Comparison of ENCODE assay signal across 22 cellular contexts in the genomic region with DNA sequence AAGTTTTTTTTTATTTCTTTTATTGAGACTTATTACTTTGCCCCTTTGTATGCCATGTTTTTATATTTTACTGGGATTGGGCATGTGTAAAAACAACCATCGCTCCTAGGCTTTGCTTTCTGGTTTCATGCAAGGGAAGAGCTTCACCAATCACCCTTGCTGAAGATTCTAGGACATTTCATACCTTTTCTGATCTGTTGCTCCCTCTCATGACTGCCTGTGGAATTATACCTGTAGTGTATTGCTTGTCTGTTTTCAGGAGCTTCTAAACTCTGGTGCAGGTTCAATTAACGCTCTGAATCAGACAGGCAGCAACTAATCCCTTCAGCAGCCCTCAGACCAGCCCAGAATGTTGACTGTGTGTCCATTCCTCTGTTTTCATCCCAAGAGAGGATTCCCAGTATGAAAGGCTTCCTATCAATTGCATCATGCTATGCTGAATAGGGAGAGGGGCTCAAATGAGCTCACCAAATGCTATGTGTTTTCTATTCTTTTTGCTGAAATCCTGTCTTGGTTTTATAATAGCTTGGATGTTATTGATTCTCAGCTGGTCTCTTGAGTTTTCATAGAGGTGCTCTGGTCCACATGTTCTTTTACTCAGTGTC.
"Had no signal": no experiment of that assay in that cellular context is flagged by ENCODE, and none has a peak within 500 bp of the region (broad histone marks: within the 10 kb centered on the region; RNA-seq: fewer than 3 reads in every experiment).

No MANE protein-coding gene starts in this region.

- H3K27ac Mint-ChIP-seq: naive thymus-derived CD8-positive, alpha-beta T cell; nephron progenitor cell; progenitor cell of endocrine pancreas; stimulated activated effector memory CD8-positive, alpha-beta T cell treated with anti-CD3 and anti-CD28 coated beads, Interleukin-12 subunit alpha, Interleukin-12 subunit beta, amount 100 ng/mL, for 72 hours had no signal

- H3K27me3 Mint-ChIP-seq: naive thymus-derived CD8-positive, alpha-beta T cell; progenitor cell of endocrine pancreas had no signal

- DNase-seq: dermis blood vessel endothelial cell; effector memory CD4-positive, alpha-beta T cell; erythroblast; esophagus squamous epithelium; hypothalamus; mesenchymal stem cell; midbrain; naive thymus-derived CD8-positive, alpha-beta T cell; nephron progenitor cell; stimulated activated CD4-positive, alpha-beta T cell treated with anti-CD3 and anti-CD28 coated beads, Interleukin-2, amount 100 ng/mL, for 24 hours; stimulated activated CD4-positive, alpha-beta T cell treated with anti-CD3 and anti-CD28 coated beads, Interleukin-4, amount 100 ng/mL, for 24 hours; stimulated activated naive CD4-positive, alpha-beta T cell treated with Interleukin-2 at 50 U/mL for 16 hours; stomach; thyroid gland; trophoblast cell had no signal

- H3K4me3 ChIP-seq: coronary artery, esophagus squamous epithelium, smooth muscle cell, stomach, thyroid gland had no signal

- H3K27ac ChIP-seq: coronary artery, esophagus squamous epithelium, neutrophil, parathyroid adenoma, stomach, thyroid gland had no signal

- H3K4me1 ChIP-seq: esophagus squamous epithelium, parathyroid adenoma, stomach, thyroid gland had no signal

- H3K4me3 Mint-ChIP-seq: naive thymus-derived CD8-positive, alpha-beta T cell; nephron progenitor cell; stimulated activated effector memory CD8-positive, alpha-beta T cell treated with anti-CD3 and anti-CD28 coated beads, Interleukin-12 subunit alpha, Interleukin-12 subunit beta, amount 100 ng/mL, for 72 hours had no signal

- ATAC-seq: naive thymus-derived CD8-positive, alpha-beta T cell; sciatic nerve; stimulated activated effector memory CD8-positive, alpha-beta T cell treated with anti-CD3 and anti-CD28 coated beads, Interleukin-12 subunit alpha, Interleukin-12 subunit beta, amount 100 ng/mL, for 72 hours had no signal

- H3K27me3 ChIP-seq: esophagus squamous epithelium, neutrophil, stomach, thyroid gland had no signal

- H3K36me3 Mint-ChIP-seq: stimulated activated effector memory CD8-positive, alpha-beta T cell treated with anti-CD3 and anti-CD28 coated beads, Interleukin-12 subunit alpha, Interleukin-12 subunit beta, amount 100 ng/mL, for 72 hours had no signal

- H3K36me3 ChIP-seq: esophagus squamous epithelium, neutrophil, stomach, thyroid gland had no signal

- H3K9ac ChIP-seq: parathyroid adenoma had no signal

- H3K4me2 ChIP-seq: smooth muscle cell had no signal

- H3K4me1 Mint-ChIP-seq: naive thymus-derived CD8-positive, alpha-beta T cell; nephron progenitor cell; stimulated activated effector memory CD8-positive, alpha-beta T cell treated with anti-CD3 and anti-CD28 coated beads, Interleukin-12 subunit alpha, Interleukin-12 subunit beta, amount 100 ng/mL, for 72 hours had no signal

- H3K79me2 ChIP-seq: parathyroid adenoma had no signal
